In the genomic region with DNA sequence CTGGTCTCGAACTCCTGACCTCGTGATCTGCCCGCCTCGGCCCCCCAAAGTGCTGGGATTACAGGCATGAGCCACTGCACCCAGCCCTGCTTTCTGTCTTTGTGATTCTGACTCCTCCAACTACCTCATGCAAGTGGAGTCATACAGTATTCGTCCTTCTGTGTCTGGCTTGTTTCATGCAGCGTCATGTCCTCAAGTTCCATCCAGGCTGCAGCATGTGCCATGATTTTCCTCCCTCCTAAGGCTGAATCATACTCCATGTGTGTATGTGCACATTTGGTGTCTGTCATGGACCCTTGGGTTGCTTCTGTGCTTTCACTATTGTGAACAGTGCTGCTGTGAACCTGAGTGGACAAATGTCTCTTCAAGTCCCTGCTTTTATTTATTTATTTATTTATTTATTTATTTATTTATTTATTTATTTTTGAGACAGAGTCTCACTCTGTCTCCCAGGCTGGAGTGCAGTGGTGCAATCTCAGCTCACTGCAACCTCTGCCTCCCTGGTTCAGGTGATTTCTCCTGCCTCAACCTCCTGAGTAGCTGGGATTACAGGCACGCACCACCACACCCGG, we compare ENCODE assay signal across 16 cellular contexts. TPM values are rescaled to one million over a fixed set of nuclear protein-coding genes. Genes with fewer than 3 reads are reported as not detected.
"Had no signal": no experiment of that assay in that cellular context is flagged by ENCODE, and none has a peak within 500 bp of the region (broad histone marks: within the 10 kb centered on the region; RNA-seq: fewer than 3 reads in every experiment).

No MANE protein-coding gene starts in this region.

RNA-seq across cellular contexts. Expression of a gene that starts 27.4 kb away (rescaled TPM):
- total RNA-seq: chondrocyte; dermis microvascular lymphatic vessel endothelial cell; endodermal cell; epithelial cell of proximal tubule; fibroblast of lung; heart left ventricle; kidney; left lobe of liver; left ventricle myocardium inferior; liver; mammary epithelial cell; mesenteric fat pad; mesothelial cell of epicardium; myocyte; naive thymus-derived CD8-positive, alpha-beta T cell had no signal
- polyA plus RNA-seq: heart left ventricle; immature natural killer cell; mammary epithelial cell; naive thymus-derived CD8-positive, alpha-beta T cell had no signal
